In the genomic region with DNA sequence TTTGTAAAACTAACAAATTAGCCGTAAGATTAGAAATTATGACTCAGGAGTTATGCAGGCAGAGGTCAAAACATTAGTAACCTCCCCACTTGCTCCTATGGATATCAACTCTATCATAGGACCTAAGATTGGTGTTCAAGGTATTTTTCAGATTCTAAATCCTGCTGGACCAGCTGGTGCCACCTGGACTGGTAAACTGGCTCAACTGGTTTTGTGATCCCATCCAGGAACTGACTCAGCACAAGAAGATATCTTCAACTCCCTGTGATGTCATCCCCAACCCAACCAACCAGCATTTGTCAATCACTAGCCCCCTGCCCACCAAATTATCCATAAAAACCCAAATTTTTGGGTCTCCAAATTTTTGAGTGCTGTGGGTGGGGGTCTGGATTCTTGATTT, we compare ENCODE assay signal across 2 cellular contexts.
TF ChIP-seq lines count a peak whose summit lies in the region.

No MANE protein-coding gene starts in this region.

TF ChIP-seq in HCT116, 20 proteins besides CTCF, POLR2A, EP300 and RAD21:
- TF ChIP-seq POLR2AphosphoS5 (IDR thresholded peaks at IDR 0.05; ENCODE audit: low read depth, low read length) (no peak), ZBTB33 (IDR thresholded peaks at IDR 0.05; ENCODE audit: extremely low read depth, insufficient replicate concordance, low read length) (no peak), MAX (IDR thresholded peaks at IDR 0.05) (no peak), CEBPB (IDR thresholded peaks at IDR 0.05; ENCODE audit: low read depth) (no peak), ZNF274 (IDR thresholded peaks at IDR 0.05; ENCODE audit: low read depth, low read length) (no peak), SP1 (IDR thresholded peaks at IDR 0.05; ENCODE audit: low read depth) (no peak), CBX3 (IDR thresholded peaks at IDR 0.05; ENCODE audit: low read depth) (no peak), SRF (IDR thresholded peaks at IDR 0.05; ENCODE audit: low read depth) (no peak), SIN3A (IDR thresholded peaks at IDR 0.05; ENCODE audit: low read depth) (no peak), TCF7L2 (IDR thresholded peaks at IDR 0.05; ENCODE audit: borderline replicate concordance, extremely low read depth, insufficient read depth, insufficient read length) (no peak), EZH2 (IDR thresholded peaks at IDR 0.05) (no peak), ELF1 (IDR thresholded peaks at IDR 0.05; ENCODE audit: borderline replicate concordance, low read depth) (no peak), ZFX (IDR thresholded peaks at IDR 0.05) (no peak), JUND (IDR thresholded peaks at IDR 0.05) (no peak), YY1 (IDR thresholded peaks at IDR 0.05; ENCODE audit: extremely low read depth, insufficient replicate concordance, low read depth, low read length) (no peak), ATF3 (IDR thresholded peaks at IDR 0.05) (no peak), EGR1 (IDR thresholded peaks at IDR 0.05; ENCODE audit: low read depth) (no peak), EZH2phosphoT487 (IDR thresholded peaks at IDR 0.05; ENCODE audit: borderline replicate concordance) (no peak)
- TF ChIP-seq, protein P1, sequence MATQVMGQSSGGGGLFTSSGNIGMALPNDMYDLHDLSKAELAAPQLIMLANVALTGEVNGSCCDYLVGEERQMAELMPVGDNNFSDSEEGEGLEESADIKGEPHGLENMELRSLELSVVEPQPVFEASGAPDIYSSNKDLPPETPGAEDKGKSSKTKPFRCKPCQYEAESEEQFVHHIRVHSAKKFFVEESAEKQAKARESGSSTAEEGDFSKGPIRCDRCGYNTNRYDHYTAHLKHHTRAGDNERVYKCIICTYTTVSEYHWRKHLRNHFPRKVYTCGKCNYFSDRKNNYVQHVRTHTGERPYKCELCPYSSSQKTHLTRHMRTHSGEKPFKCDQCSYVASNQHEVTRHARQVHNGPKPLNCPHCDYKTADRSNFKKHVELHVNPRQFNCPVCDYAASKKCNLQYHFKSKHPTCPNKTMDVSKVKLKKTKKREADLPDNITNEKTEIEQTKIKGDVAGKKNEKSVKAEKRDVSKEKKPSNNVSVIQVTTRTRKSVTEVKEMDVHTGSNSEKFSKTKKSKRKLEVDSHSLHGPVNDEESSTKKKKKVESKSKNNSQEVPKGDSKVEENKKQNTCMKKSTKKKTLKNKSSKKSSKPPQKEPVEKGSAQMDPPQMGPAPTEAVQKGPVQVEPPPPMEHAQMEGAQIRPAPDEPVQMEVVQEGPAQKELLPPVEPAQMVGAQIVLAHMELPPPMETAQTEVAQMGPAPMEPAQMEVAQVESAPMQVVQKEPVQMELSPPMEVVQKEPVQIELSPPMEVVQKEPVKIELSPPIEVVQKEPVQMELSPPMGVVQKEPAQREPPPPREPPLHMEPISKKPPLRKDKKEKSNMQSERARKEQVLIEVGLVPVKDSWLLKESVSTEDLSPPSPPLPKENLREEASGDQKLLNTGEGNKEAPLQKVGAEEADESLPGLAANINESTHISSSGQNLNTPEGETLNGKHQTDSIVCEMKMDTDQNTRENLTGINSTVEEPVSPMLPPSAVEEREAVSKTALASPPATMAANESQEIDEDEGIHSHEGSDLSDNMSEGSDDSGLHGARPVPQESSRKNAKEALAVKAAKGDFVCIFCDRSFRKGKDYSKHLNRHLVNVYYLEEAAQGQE (IDR thresholded peaks at IDR 0.05; ENCODE audit: low read depth) = no peak

TF ChIP-seq in WTC11, 78 proteins besides CTCF, POLR2A, EP300 and RAD21:
- TF ChIP-seq, protein P2, sequence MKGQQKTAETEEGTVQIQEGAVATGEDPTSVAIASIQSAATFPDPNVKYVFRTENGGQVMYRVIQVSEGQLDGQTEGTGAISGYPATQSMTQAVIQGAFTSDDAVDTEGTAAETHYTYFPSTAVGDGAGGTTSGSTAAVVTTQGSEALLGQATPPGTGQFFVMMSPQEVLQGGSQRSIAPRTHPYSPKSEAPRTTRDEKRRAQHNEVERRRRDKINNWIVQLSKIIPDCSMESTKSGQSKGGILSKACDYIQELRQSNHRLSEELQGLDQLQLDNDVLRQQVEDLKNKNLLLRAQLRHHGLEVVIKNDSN (CRISPR knock-in tag; IDR thresholded peaks at IDR 0.05) = no peak
- TF ChIP-seq KAT7 (CRISPR knock-in tag; IDR thresholded peaks at IDR 0.05; ENCODE audit: borderline replicate concordance) = no peak
- TF ChIP-seq ZNF423 (CRISPR knock-in tag; IDR thresholded peaks at IDR 0.05) = no peak
- no peak for TF ChIP-seq GRHL2 (CRISPR knock-in tag; IDR thresholded peaks at IDR 0.05; ENCODE audit: insufficient replicate concordance, severe bottlenecking)
- no peak for TF ChIP-seq SMAD3 (CRISPR knock-in tag; IDR thresholded peaks at IDR 0.05; ENCODE audit: borderline replicate concordance)
